ENCODE assay signal across 8 cellular contexts in the genomic region with DNA sequence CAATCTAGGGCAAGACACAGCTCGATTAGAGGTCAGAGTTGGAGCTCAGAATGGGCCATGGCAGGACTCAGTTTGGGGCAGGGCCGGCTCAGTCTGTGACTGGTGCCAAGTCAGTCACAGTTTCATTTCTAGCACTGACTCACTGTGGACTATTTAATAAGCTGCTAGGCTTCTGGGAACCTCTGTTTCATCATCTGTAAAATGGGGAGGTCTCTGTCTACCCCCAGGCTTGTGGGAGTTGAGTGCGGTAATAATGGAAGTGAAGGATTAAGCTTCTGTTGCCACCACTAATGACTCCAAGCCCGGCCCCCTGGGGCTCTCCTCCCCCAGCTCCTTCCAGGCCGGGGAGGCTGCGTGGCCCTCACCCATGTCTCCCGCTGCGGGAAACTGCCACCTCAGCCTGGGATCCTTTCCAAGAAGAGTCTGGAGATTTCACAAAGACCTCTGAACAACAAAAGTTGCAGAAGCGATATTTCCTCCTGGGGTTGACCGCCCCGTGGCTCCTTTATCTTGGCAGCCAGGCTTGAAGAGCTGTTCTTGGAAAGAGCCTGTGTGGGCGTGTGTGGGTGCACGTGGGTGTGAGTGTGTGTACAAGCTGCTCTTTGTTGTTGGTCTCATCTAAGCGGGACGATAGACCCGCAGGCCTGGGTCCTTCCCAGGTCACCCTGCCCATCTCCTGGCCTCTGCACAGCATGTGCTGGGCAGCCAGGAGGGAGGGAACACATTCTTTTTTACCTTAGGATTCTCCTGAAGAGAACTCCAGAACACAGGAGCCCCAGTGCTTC. TPM values are rescaled to one million over a fixed set of nuclear protein-coding genes. Genes with fewer than 3 reads are reported as not detected.
A peak's percentile ranks its signal among the peaks of the same experiment; 100 is the strongest.
DNase-seq lines count a peak whose midpoint lies in the region; ATAC-seq and TF ChIP-seq lines count a peak whose summit lies in the region.

No MANE protein-coding gene starts in this region.

- DNase-seq in natural killer cell treated with Interleukin-12 subunit alpha and Interleukin-12 subunit beta and Interleukin-15 and Interleukin-18, amount 100 ng/mL, for 72 hours (ENCODE audit: low spot score): peak; percentile 73
- no peak for DNase-seq in natural killer cell
- DNase-seq in NCI-H446 treated with DMSO at 0.1 percent for 48 hours (lab: John Stamatoyannopoulos, UW): peak; percentile 56
- peak; percentile 89 to 91 for DNase-seq in cardiac fibroblast (ENCODE audit: low read depth in 2 of 2)
- DNase-seq in occipital lobe (lab: John Stamatoyannopoulos, UW): peak; percentile 21
- no peak for DNase-seq in NCI-H146 treated with DMSO at 0.1 percent for 48 hours (lab: John Stamatoyannopoulos, UW; ENCODE audit: unreplicated experiment)
- DNase-seq in OCI-LY7 (ENCODE audit: low spot score): no peak

- no peak overlapping the region for H3K4me3 ChIP-seq in cardiac fibroblast (replicated peaks in 1 of 2; ENCODE audit: low read depth in 2 of 2, low read length in 2 of 2)
- no peak overlapping the region for H3K4me3 ChIP-seq in OCI-LY7 (ENCODE audit: low read depth, low read length, poor library complexity, severe bottlenecking)

- H3K9me3 ChIP-seq in OCI-LY7 (ENCODE audit: low read length): no peaks in the 10 kb centered on the region

- POLR2A ChIA-PET in OCI-LY7 (lab: Charles Lee): no interaction called here

- H3K27ac ChIP-seq in OCI-LY7 (ENCODE audit: low read depth, low read length, poor library complexity, severe bottlenecking): no peak overlapping the region

- H4K20me1 ChIP-seq in OCI-LY7 (ENCODE audit: insufficient read depth, low read length): no peaks in the 10 kb centered on the region; the same call in 1 of the 2 replicates

- CTCF ChIA-PET in OCI-LY7 (lab: Charles Lee; ENCODE audit: unreplicated experiment): interaction anchor here (0.9 kb wide), 1 partner anchor 43 kb away, joined by 3 read pairs; no protein-coding TSS in a partner anchor

- H3K36me3 ChIP-seq in OCI-LY7 (ENCODE audit: insufficient read depth, low read length): no peaks in the 10 kb centered on the region

- no peak overlapping the region for H3K4me2 ChIP-seq in OCI-LY7 (ENCODE audit: low read length)

- H3K4me1 Mint-ChIP-seq in natural killer cell treated with Interleukin-12 subunit alpha and Interleukin-12 subunit beta and Interleukin-15 and Interleukin-18, amount 100 ng/mL, for 72 hours (ENCODE audit: low read depth in 2 of 2): peaks cover 38% of the 10 kb centered on the region in 2 donors
- no peaks in the 10 kb centered on the region for H3K4me1 Mint-ChIP-seq in natural killer cell

- no TSS peak for BruUV-seq in OCI-LY7 (replicated peaks; lab: Mats Ljungman, UMichigan)

- no peak for TF ChIP-seq CTCF in natural killer cell (IDR thresholded peaks at IDR 0.05)
- no peak for TF ChIP-seq CTCF in cardiac fibroblast (IDR thresholded peaks at IDR 0.05; ENCODE audit: low read depth, low read length)
- TF ChIP-seq CTCF in OCI-LY7 (conservative IDR thresholded peaks at IDR 0.05; ENCODE audit: low read length): no peak

- peaks cover 11 to 22% of the 10 kb centered on the region in 2 donors for H3K27me3 Mint-ChIP-seq in natural killer cell treated with Interleukin-12 subunit alpha and Interleukin-12 subunit beta and Interleukin-15 and Interleukin-18, amount 100 ng/mL, for 72 hours
- H3K27me3 Mint-ChIP-seq in natural killer cell (ENCODE audit: low read depth in 2 of 2): peaks cover 31% of the 10 kb centered on the region in 2 donors

- no peak overlapping the region for H2AFZ ChIP-seq in OCI-LY7 (ENCODE audit: low read length)

- intact Hi-C loops in natural killer cell (cut with micrococcal nuclease) (no loop called here), OCI-LY7 (cut with micrococcal nuclease; ENCODE audit: unreplicated experiment) (no loop called here)

- peak overlapping the region; percentile 84 to 86 for H3K27ac Mint-ChIP-seq in natural killer cell treated with Interleukin-12 subunit alpha and Interleukin-12 subunit beta and Interleukin-15 and Interleukin-18, amount 100 ng/mL, for 72 hours
- no peak overlapping the region for H3K27ac Mint-ChIP-seq in natural killer cell

- no peaks in the 10 kb centered on the region for H3K9me3 Mint-ChIP-seq in natural killer cell treated with Interleukin-12 subunit alpha and Interleukin-12 subunit beta and Interleukin-15 and Interleukin-18, amount 100 ng/mL, for 72 hours
- no peaks in the 10 kb centered on the region for H3K9me3 Mint-ChIP-seq in natural killer cell

- H3K4me3 Mint-ChIP-seq in natural killer cell treated with Interleukin-12 subunit alpha and Interleukin-12 subunit beta and Interleukin-15 and Interleukin-18, amount 100 ng/mL, for 72 hours: peak overlapping the region; percentile 70
- no peak overlapping the region for H3K4me3 Mint-ChIP-seq in natural killer cell

- no peaks in the 10 kb centered on the region for H3K79me2 ChIP-seq in OCI-LY7 (ENCODE audit: insufficient read depth, low read depth, low read length)

- no peaks in the 10 kb centered on the region for H3K36me3 Mint-ChIP-seq in natural killer cell treated with Interleukin-12 subunit alpha and Interleukin-12 subunit beta and Interleukin-15 and Interleukin-18, amount 100 ng/mL, for 72 hours
- H3K36me3 Mint-ChIP-seq in natural killer cell: no peaks in the 10 kb centered on the region

- peak; percentile 91 to 94 for ATAC-seq in natural killer cell treated with Interleukin-12 subunit alpha and Interleukin-12 subunit beta and Interleukin-15 and Interleukin-18, amount 100 ng/mL, for 72 hours
- ATAC-seq in natural killer cell (no peak), HG02970 (IDR thresholded peaks at IDR 0.05; ENCODE audit: low FRiP score, unreplicated experiment) (no peak)

- no peaks in the 10 kb centered on the region for H3K9me2 ChIP-seq in OCI-LY7 (ENCODE audit: insufficient read depth, low read length)

- H3K4me1 ChIP-seq in OCI-LY7 (ENCODE audit: insufficient read depth, low read length, poor library complexity, severe bottlenecking): no peaks in the 10 kb centered on the region

RNA-seq across cellular contexts. Expression of gene KNCN, which starts 29.1 kb away (rescaled TPM):
- not detected for total RNA-seq in natural killer cell treated with Interleukin-12 subunit alpha and Interleukin-12 subunit beta and Interleukin-15 and Interleukin-18, amount 100 ng/mL, for 72 hours
- under 1 TPM in 1 of 3 donors, not detected in 2; 0.20 TPM for total RNA-seq in natural killer cell
- total RNA-seq in occipital lobe: not detected
- total RNA-seq in OCI-LY7 (2014; rRNA removed; shearing (Covaris generic)): not detected in 2 replicates
- not detected in 2 replicates for total RNA-seq in OCI-LY7 (2022)

RNA-seq across cellular contexts. Expression of gene DMBX1, which starts 32.7 kb away (rescaled TPM):
- under 1 TPM; 0.26 to 0.47 TPM for total RNA-seq in natural killer cell treated with Interleukin-12 subunit alpha and Interleukin-12 subunit beta and Interleukin-15 and Interleukin-18, amount 100 ng/mL, for 72 hours
- total RNA-seq in natural killer cell: not detected
- total RNA-seq in occipital lobe: not detected
- total RNA-seq in OCI-LY7 (2014; rRNA removed; shearing (Covaris generic)): not detected in 2 replicates
- total RNA-seq in OCI-LY7 (2022): not detected in 2 replicates

Comparison
In these comparisons a context has a peak if more than half of its experiments do, and no peak if none do; other contexts are left out.
1. ATAC-seq: peak in natural killer cell treated with Interleukin-12 subunit alpha and Interleukin-12 subunit beta and Interleukin-15 and Interleukin-18, amount 100 ng/mL, for 72 hours (2 of 2); none in natural killer cell (0 of 3) and HG02970 (single experiment).
2. DNase-seq: peak in natural killer cell treated with Interleukin-12 subunit alpha and Interleukin-12 subunit beta and Interleukin-15 and Interleukin-18, amount 100 ng/mL, for 72 hours (single experiment), NCI-H446 treated with DMSO at 0.1 percent for 48 hours (single experiment), cardiac fibroblast (2 of 2) and occipital lobe (single experiment); none in natural killer cell (single experiment), NCI-H146 treated with DMSO at 0.1 percent for 48 hours (single experiment) and OCI-LY7 (single experiment).
3. H3K27ac Mint-ChIP-seq: peak in natural killer cell treated with Interleukin-12 subunit alpha and Interleukin-12 subunit beta and Interleukin-15 and Interleukin-18, amount 100 ng/mL, for 72 hours (2 of 2); none in natural killer cell (0 of 2).